In the genomic region with DNA sequence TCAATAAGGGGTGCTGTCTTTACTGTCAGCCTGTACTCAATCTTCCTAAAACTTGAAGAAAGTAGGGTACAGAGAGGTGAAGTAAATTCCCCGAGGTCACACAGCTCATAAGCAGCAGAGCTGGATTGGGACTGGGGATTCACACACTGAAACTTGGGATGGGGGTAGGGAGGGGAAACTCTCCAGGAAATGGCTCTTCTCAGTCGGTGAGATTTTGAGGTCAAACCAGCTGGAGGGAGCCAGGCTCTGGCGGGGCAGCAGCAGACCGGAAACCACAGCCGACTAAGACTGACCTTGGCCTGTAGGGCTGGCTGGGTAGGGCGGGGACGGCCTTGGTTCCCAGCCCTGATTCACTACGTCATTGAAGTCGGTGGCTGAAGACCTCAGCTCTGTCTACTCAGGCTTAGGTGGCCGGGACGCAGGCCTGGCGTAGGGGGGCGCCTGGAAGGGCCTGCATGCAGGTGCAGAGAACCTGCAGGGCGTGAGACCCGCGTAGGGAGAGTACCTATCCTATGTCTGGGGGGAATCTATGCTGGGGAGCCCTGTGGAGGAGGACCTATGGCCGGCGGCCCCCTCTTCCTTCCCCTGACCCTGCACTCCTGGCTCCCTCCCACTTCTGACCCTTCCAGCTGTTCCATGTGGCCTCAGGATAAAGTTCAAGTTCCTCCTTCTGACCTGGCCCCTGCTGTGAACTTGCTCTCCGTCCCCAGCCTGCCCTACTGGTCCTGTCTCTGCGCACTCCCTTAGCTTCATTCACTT, we compare ENCODE assay signal across 8 cellular contexts. TPM values are rescaled to one million over a fixed set of nuclear protein-coding genes. Genes with fewer than 3 reads are reported as not detected.
DNase-seq lines count a peak whose midpoint lies in the region; ATAC-seq lines count a peak whose summit lies in the region.

No MANE protein-coding gene starts in this region.

- H3K4me2 ChIP-seq in BLaER1 treated with 17β-estradiol and CSF1 and Interleukin-3, amounts not matched to agents 10 nM and 100 nM: peak overlapping the region; percentile 75 to 97 (median 90)

- in situ Hi-C loops in KBM-7 (cut with MboI; ENCODE audit: low pct_unique_long_range_greater_than_20kb, low sequenced_read_pairs): no loop called here

- no peaks in the 10 kb centered on the region for H3K36me3 ChIP-seq in BLaER1 treated with 17β-estradiol and CSF1 and Interleukin-3, amounts not matched to agents 10 nM and 100 nM
- H3K36me3 ChIP-seq in skeletal muscle tissue (ENCODE audit: control insufficient read depth in 3 of 3, insufficient read depth in 3 of 3, low read length in 3 of 3): no peaks in the 10 kb centered on the region

- peak overlapping the region in 7 of 10 experiments; percentile 3 to 56 (median 19); a peak in 7 of 20 replicates for H3K4me3 ChIP-seq in BLaER1 treated with 17β-estradiol and CSF1 and Interleukin-3, amounts not matched to agents 10 nM and 100 nM
- no peak overlapping the region for H3K4me3 ChIP-seq in skeletal muscle tissue (ENCODE audit: low read length in 3 of 3)

- no peaks in the 10 kb centered on the region for H3K27me3 ChIP-seq in BLaER1 treated with 17β-estradiol and CSF1 and Interleukin-3, amounts not matched to agents 10 nM and 100 nM
- H3K27me3 ChIP-seq in skeletal muscle tissue (ENCODE audit: control insufficient read depth in 3 of 3, insufficient read depth in 3 of 3, low read length in 3 of 3): no peaks in the 10 kb centered on the region

- peak overlapping the region; percentile 14 to 73 (median 63); a peak in 18 of 22 replicates for H3K27ac ChIP-seq in BLaER1 treated with 17β-estradiol and CSF1 and Interleukin-3, amounts not matched to agents 10 nM and 100 nM
- H3K27ac ChIP-seq in skeletal muscle tissue (ENCODE audit: low read depth, low read length): peak overlapping the region; percentile 72

- peaks cover 25 to 37% (median 29%) of the 10 kb centered on the region in 10 experiments for H3K4me1 ChIP-seq in BLaER1 treated with 17β-estradiol and CSF1 and Interleukin-3, amounts not matched to agents 10 nM and 100 nM
- peaks cover 9 to 16% (median 11%) of the 10 kb centered on the region in 3 donors for H3K4me1 ChIP-seq in skeletal muscle tissue (ENCODE audit: control insufficient read depth in 3 of 3, insufficient read depth in 3 of 3, low read length in 3 of 3)

- peak overlapping the region in 10 of 11 experiments; percentile 20 to 54 (median 48); a peak in 18 of 22 replicates for H3K9ac ChIP-seq in BLaER1 treated with 17β-estradiol and CSF1 and Interleukin-3, amounts not matched to agents 10 nM and 100 nM
- H3K9ac ChIP-seq in skeletal muscle tissue (ENCODE audit: low read depth in 1 of 3, low read length in 3 of 3): peak overlapping the region in 2 of 3 donors; percentile 33 to 45

- ATAC-seq in GM21381 (IDR thresholded peaks at IDR 0.05; ENCODE audit: unreplicated experiment) (peak; percentile 90), HG03469 (IDR thresholded peaks at IDR 0.05; ENCODE audit: unreplicated experiment) (no peak)

- H3K9me3 ChIP-seq in BLaER1 treated with 17β-estradiol and CSF1 and Interleukin-3, amounts not matched to agents 10 nM and 100 nM (replicated peaks in 1 of 11): no peaks in the 10 kb centered on the region
- no peaks in the 10 kb centered on the region for H3K9me3 ChIP-seq in skeletal muscle tissue (ENCODE audit: control insufficient read depth in 3 of 3, low read length in 3 of 3)

- no peaks in the 10 kb centered on the region; a peak in 1 of 22 replicates for H4K20me1 ChIP-seq in BLaER1 treated with 17β-estradiol and CSF1 and Interleukin-3, amounts not matched to agents 10 nM and 100 nM

- DNase-seq in KBM-7 (peak; percentile 82), anterior cingulate cortex (lab: John Stamatoyannopoulos, UW) (peak in 37 of 58 donors; percentile 5 to 57 (median 26)), hypothalamus (lab: John Stamatoyannopoulos, UW) (peak in 36 of 51 donors; percentile 3 to 51 (median 20)), NCI-H524 (lab: John Stamatoyannopoulos, UW) (no peak)

RNA-seq across cellular contexts. Expression of a gene that starts 11.8 kb away (rescaled TPM):
- 47.0 TPM for total RNA-seq in skeletal muscle tissue

RNA-seq across cellular contexts. Expression of a gene that starts 28.6 kb away (rescaled TPM):
- 6.8 TPM for total RNA-seq in skeletal muscle tissue

RNA-seq across cellular contexts. Expression of a gene that starts 44.9 kb away (rescaled TPM):
- total RNA-seq in skeletal muscle tissue: 65.2 TPM

Comparison
In these comparisons a context has a peak if more than half of its experiments do, and no peak if none do; other contexts are left out.
1. H3K4me3 ChIP-seq: peak in BLaER1 treated with 17β-estradiol and CSF1 and Interleukin-3, amounts not matched to agents 10 nM and 100 nM (7 of 10); none in skeletal muscle tissue (0 of 3).
2. DNase-seq: peak in KBM-7 (single experiment), anterior cingulate cortex (37 of 58) and hypothalamus (36 of 51); none in NCI-H524 (0 of 2).